1 cellular context compared by ENCODE assay signal in genomic region chr12:7750350-7750749, GRCh38.
TF ChIP-seq lines count a peak whose summit lies in the region.

No MANE protein-coding gene starts in this region.

TF ChIP-seq in GM23338, 12 proteins besides CTCF, POLR2A, EP300 and RAD21 (continued from another document):
- no peak for TF ChIP-seq REST (IDR thresholded peaks at IDR 0.05; ENCODE audit: unreplicated experiment)
- TF ChIP-seq ZNF462 (CRISPR knock-in tag; IDR thresholded peaks at IDR 0.05) = no peak
- no peak for TF ChIP-seq EZH2 (IDR thresholded peaks at IDR 0.05; ENCODE audit: low read depth, unreplicated experiment)
- no peak for TF ChIP-seq ETS1 (IDR thresholded peaks at IDR 0.05)
- no peak for TF ChIP-seq JUNB (IDR thresholded peaks at IDR 0.05; ENCODE audit: unreplicated experiment)
- no peak for TF ChIP-seq STAT1 (IDR thresholded peaks at IDR 0.05; ENCODE audit: unreplicated experiment)
- no peak for TF ChIP-seq NANOG (IDR thresholded peaks at IDR 0.05; ENCODE audit: borderline replicate concordance)
TF ChIP-seq in GM23338: peak in this region for 0.
